In genomic region chr16:16908058-16908457, GRCh38 we compare ENCODE assay signal across 35 cellular contexts.
"Had no signal": no experiment of that assay in that cellular context is flagged by ENCODE, and none has a peak within 500 bp of the region (broad histone marks: within the 10 kb centered on the region; RNA-seq: fewer than 3 reads in every experiment).

No MANE protein-coding gene starts in this region.

- H3K4me1 Mint-ChIP-seq: activated B cell treated with CpG ODN at 0.5 μM for 24 hours; activated CD4-positive, alpha-beta T cell treated with anti-CD3 and anti-CD28 coated beads, Interleukin-2, amount 10 ng/mL, durations not matched to agents 24 days and 14 days; activated naive CD8-positive, alpha-beta T cell treated with anti-CD3 and anti-CD28 coated beads for 36 hours; activated T-helper 17 cell treated with anti-CD3 and anti-CD28 coated beads, Interleukin-2, amount 50 U/mL, for 72 hours had no signal

- DNase-seq: activated B cell treated with CpG ODN at 0.5 μM for 24 hours; activated CD4-positive, alpha-beta memory T cell treated with anti-CD3 and anti-CD28 coated beads for 36 hours; activated CD4-positive, alpha-beta T cell treated with anti-CD3 and anti-CD28 coated beads for 4 hours; activated CD4-positive, alpha-beta T cell treated with anti-CD3 and anti-CD28 coated beads, Interleukin-2, amount 10 ng/mL, durations not matched to agents 24 days and 14 days; activated CD4-positive, alpha-beta T cell treated with anti-CD3 and anti-CD28 coated beads, Interleukin-2, amount 50 U/mL, for 1 hour; activated CD4-positive, alpha-beta T cell treated with anti-CD3 and anti-CD28 coated beads, Interleukin-2, amount 50 U/mL, for 4 hours; activated CD4-positive, CD25-positive, alpha-beta regulatory T cell treated with anti-CD3 and anti-CD28 coated beads, Interleukin-2, amount 50 U/mL, for 72 hours; activated CD8-positive, alpha-beta memory T cell treated with anti-CD3 and anti-CD28 coated beads, Interleukin-2, amount 50 U/mL, for 4 hours; activated CD8-positive, alpha-beta T cell treated with anti-CD3 and anti-CD28 coated beads for 36 hours; activated effector memory CD4-positive, alpha-beta T cell treated with anti-CD3 and anti-CD28 coated beads, Interleukin-2, amount 50 U/mL, for 16 hours; activated gamma-delta T cell treated with Interleukin-2 at 50 U/mL for 16 hours; activated naive CD4-positive, alpha-beta T cell; activated naive CD4-positive, alpha-beta T cell treated with anti-CD3 and anti-CD28 coated beads for 36 hours; activated naive CD4-positive, alpha-beta T cell treated with anti-CD3 and anti-CD28 coated beads, Interleukin-2, amount 50 U/mL, for 16 hours; activated naive CD8-positive, alpha-beta T cell treated with anti-CD3 and anti-CD28 coated beads for 36 hours; activated T-cell treated with anti-CD3 and anti-CD28 coated beads for 4 hours; activated T-cell treated with anti-CD3 and anti-CD28 coated beads, Interleukin-2, amount 50 U/mL, for 1 hour; activated T-cell treated with anti-CD3 and anti-CD28 coated beads, Interleukin-2, amount 50 U/mL, for 4 hours; activated T-cell treated with anti-CD3 and anti-CD28 coated beads, Interleukin-2, amount 50 U/mL, for 72 hours; adrenal gland; amniotic stem cell; aorta; body of pancreas; brain microvascular endothelial cell; central memory CD4-positive, alpha-beta T cell; T-helper 1 cell; T-helper 2 cell; T-helper 9 cell had no signal

- H3K4me1 ChIP-seq: adrenal gland, body of pancreas, breast epithelium had no signal

- H3K36me3 ChIP-seq: adrenal gland, brain microvascular endothelial cell, breast epithelium had no signal

- H3K27me3 ChIP-seq: adrenal gland, body of pancreas, brain microvascular endothelial cell, breast epithelium had no signal

- H3K27ac ChIP-seq: adrenal gland, body of pancreas, brain microvascular endothelial cell, breast epithelium, VCaP had no signal

- H3K9me3 Mint-ChIP-seq: activated CD4-positive, alpha-beta T cell treated with anti-CD3 and anti-CD28 coated beads, Interleukin-2, amount 10 ng/mL, durations not matched to agents 24 days and 14 days; activated T-helper 1 cell treated with anti-CD3 and anti-CD28 coated beads, Interleukin-12 subunit alpha, Interleukin-12 subunit beta, Interleukin-2, Interleukin-4 antibody, amounts not matched to agents 30 ng/mL and 10 ng/mL and 1 ng/mL, durations not matched to agents 14 hours and 24 hours and 36 hours; activated T-helper 17 cell treated with anti-CD3 and anti-CD28 coated beads, Interleukin-2, amount 50 U/mL, for 72 hours; T-helper 1 cell treated with Interleukin-12 subunit alpha and Interleukin-12 subunit beta and Interleukin-4 antibody, amounts not matched to agents 30 μg/mL and 1 μg/mL, for 36 hours; T-helper 2 cell treated with Interferon-gamma antibody and Interleukin-4, amounts not matched to agents 5 μg/mL and 100 μg/mL, for 36 hours had no signal

- H3K27me3 Mint-ChIP-seq: activated CD4-positive, alpha-beta T cell treated with anti-CD3 and anti-CD28 coated beads, Interleukin-2, amount 10 ng/mL, durations not matched to agents 24 days and 14 days had no signal

- H3K36me3 Mint-ChIP-seq: activated CD4-positive, alpha-beta memory T cell treated with anti-CD3 and anti-CD28 coated beads for 36 hours had no signal

- H3K4me3 ChIP-seq: adrenal gland, body of pancreas, breast epithelium had no signal

- ATAC-seq: activated CD8-positive, alpha-beta T cell treated with anti-CD3 and anti-CD28 coated beads for 36 hours; activated naive CD4-positive, alpha-beta T cell treated with anti-CD3 and anti-CD28 coated beads, Interleukin-2, amount 50 U/mL, for 72 hours; activated T-cell treated with anti-CD3 and anti-CD28 coated beads, Interleukin-2, amount 50 U/mL, for 4 hours; activated T-cell treated with anti-CD3 and anti-CD28 coated beads, Interleukin-2, amount 50 U/mL, for 72 hours; activated T-helper 17 cell treated with anti-CD3 and anti-CD28 coated beads, Interleukin-2, amount 50 U/mL, for 72 hours; body of pancreas had no signal

- H3K9me3 ChIP-seq: adrenal gland, body of pancreas had no signal

- H3K27ac Mint-ChIP-seq: activated B cell treated with CpG ODN at 0.5 μM for 24 hours; activated CD4-positive, alpha-beta memory T cell treated with anti-CD3 and anti-CD28 coated beads for 36 hours; activated CD4-positive, alpha-beta T cell treated with anti-CD3 and anti-CD28 coated beads, Interleukin-2, amount 10 ng/mL, durations not matched to agents 24 days and 14 days; activated CD8-positive, alpha-beta T cell treated with anti-CD3 and anti-CD28 coated beads for 36 hours; activated naive CD4-positive, alpha-beta T cell treated with anti-CD3 and anti-CD28 coated beads for 36 hours; activated naive CD4-positive, alpha-beta T cell treated with anti-CD3 and anti-CD28 coated beads, Interleukin-2, amount 50 U/mL, for 72 hours; activated naive CD8-positive, alpha-beta T cell treated with anti-CD3 and anti-CD28 coated beads for 36 hours; activated T-cell treated with anti-CD3 and anti-CD28 coated beads, Interleukin-2, amount 50 U/mL, for 72 hours; activated T-helper 1 cell treated with anti-CD3 and anti-CD28 coated beads, Interleukin-12 subunit alpha, Interleukin-12 subunit beta, Interleukin-2, Interleukin-4 antibody, amounts not matched to agents 30 ng/mL and 10 ng/mL and 1 ng/mL, durations not matched to agents 14 hours and 24 hours and 36 hours; activated T-helper 17 cell treated with anti-CD3 and anti-CD28 coated beads, Interleukin-2, amount 50 U/mL, for 72 hours; T-helper 1 cell treated with Interleukin-12 subunit alpha and Interleukin-12 subunit beta and Interleukin-4 antibody, amounts not matched to agents 30 μg/mL and 1 μg/mL, for 36 hours; T-helper 2 cell treated with Interferon-gamma antibody and Interleukin-4, amounts not matched to agents 5 μg/mL and 100 μg/mL, for 36 hours had no signal

- H3K4me3 Mint-ChIP-seq: activated B cell treated with CpG ODN at 0.5 μM for 24 hours; activated CD4-positive, alpha-beta memory T cell treated with anti-CD3 and anti-CD28 coated beads for 36 hours; activated CD4-positive, alpha-beta T cell treated with anti-CD3 and anti-CD28 coated beads, Interleukin-2, amount 10 ng/mL, durations not matched to agents 24 days and 14 days; activated CD8-positive, alpha-beta T cell treated with anti-CD3 and anti-CD28 coated beads for 36 hours; activated naive CD4-positive, alpha-beta T cell treated with anti-CD3 and anti-CD28 coated beads for 36 hours; activated naive CD8-positive, alpha-beta T cell treated with anti-CD3 and anti-CD28 coated beads for 36 hours; activated T-cell treated with anti-CD3 and anti-CD28 coated beads, Interleukin-2, amount 50 U/mL, for 4 hours; activated T-cell treated with anti-CD3 and anti-CD28 coated beads, Interleukin-2, amount 50 U/mL, for 72 hours; activated T-helper 1 cell treated with anti-CD3 and anti-CD28 coated beads, Interleukin-12 subunit alpha, Interleukin-12 subunit beta, Interleukin-2, Interleukin-4 antibody, amounts not matched to agents 30 ng/mL and 10 ng/mL and 1 ng/mL, durations not matched to agents 14 hours and 24 hours and 36 hours; activated T-helper 17 cell treated with anti-CD3 and anti-CD28 coated beads, Interleukin-2, amount 50 U/mL, for 72 hours; T-helper 1 cell treated with Interleukin-12 subunit alpha and Interleukin-12 subunit beta and Interleukin-4 antibody, amounts not matched to agents 30 μg/mL and 1 μg/mL, for 36 hours; T-helper 2 cell treated with Interferon-gamma antibody and Interleukin-4, amounts not matched to agents 5 μg/mL and 100 μg/mL, for 36 hours had no signal
